In the genomic region with DNA sequence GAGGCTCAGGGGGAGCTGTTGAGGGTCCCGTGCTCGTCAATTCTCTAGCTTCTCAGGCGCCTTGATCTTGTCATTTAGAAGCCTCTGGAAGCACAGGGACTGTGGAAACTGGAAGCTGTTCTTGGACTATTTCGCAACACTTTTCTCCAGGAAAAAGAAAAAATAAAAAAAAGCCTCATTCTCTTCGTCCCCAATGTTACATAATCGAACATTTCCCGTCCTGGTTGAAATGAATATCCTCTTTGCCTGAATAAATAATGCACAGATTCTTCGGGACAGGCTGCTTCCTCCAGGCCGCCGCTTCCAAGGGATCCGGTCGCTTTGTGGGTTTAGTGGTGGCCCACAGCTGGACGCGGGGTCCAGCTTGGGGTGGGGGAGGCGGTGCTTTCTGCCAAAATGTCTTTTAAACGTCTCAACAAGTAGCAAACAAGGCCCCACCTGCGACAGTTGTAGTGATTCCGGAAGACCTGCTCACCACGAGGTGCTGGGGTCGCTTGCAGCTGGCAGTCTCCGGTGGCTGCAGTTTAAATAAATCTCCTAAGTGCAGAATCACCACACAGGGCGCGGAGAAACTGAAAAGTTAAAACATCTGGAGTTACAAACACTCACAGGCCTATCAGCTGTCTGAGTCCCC, we compare ENCODE assay signal across 10 cellular contexts.
DNase-seq lines count a peak whose midpoint lies in the region; ATAC-seq, FAIRE-seq and TF ChIP-seq lines count a peak whose summit lies in the region.
"Had no signal": no experiment of that assay in that cellular context is flagged by ENCODE, and none has a peak within 500 bp of the region (broad histone marks: within the 10 kb centered on the region; RNA-seq: fewer than 3 reads in every experiment).

No MANE protein-coding gene starts in this region.

- CTCF ChIA-PET in H1 (lab: Charles Lee; ENCODE audit: partially characterized antibody): interaction anchor here (1.1 to 2.6 kb wide), 5 partner anchors 9 to 78 kb away, joined by 3 to 6 read pairs (median 3); no protein-coding TSS in a partner anchor

- no peak overlapping the region for H3K14ac ChIP-seq in H1 (ENCODE audit: insufficient read length)

- no peak overlapping the region for H3K4me2 ChIP-seq in H1 (ENCODE audit: insufficient read depth in 1 of 2, low read depth in 2 of 2, low read length in 2 of 2)

- H2BK5ac ChIP-seq in H1 (ENCODE audit: low read depth, low read length): no peak overlapping the region

- no peak overlapping the region for H2BK12ac ChIP-seq in H1 (ENCODE audit: low read depth, low read length)

- H3K9me3 ChIP-seq in H1 (ENCODE audit: insufficient read depth in 2 of 2, low read depth in 1 of 2, low read length in 1 of 2): no peaks in the 10 kb centered on the region
- H3K9me3 ChIP-seq in muscle layer of duodenum (ENCODE audit: control insufficient read depth in 1 of 2, low read length in 2 of 2): no peaks in the 10 kb centered on the region
- peaks cover 1% of the 10 kb centered on the region for H3K9me3 ChIP-seq in aorta (ENCODE audit: control insufficient read depth, low read length)

- H3K9ac ChIP-seq in H1 (replicated peaks in 1 of 4; ENCODE audit: extremely low read depth in 1 of 4, low read depth in 3 of 4, low read length in 3 of 4): no peak overlapping the region

- no peak for TF ChIP-seq RAD21 in H1 (IDR thresholded peaks at IDR 0.05 in 1 of 2, conservative IDR thresholded peaks at IDR 0.05 in 1 of 2; ENCODE audit: low read depth in 2 of 2, low read length in 2 of 2)

- H4K91ac ChIP-seq in H1 (replicated peaks; ENCODE audit: insufficient read length, low read length): no peak overlapping the region

- no peak overlapping the region for H4K8ac ChIP-seq in H1 (ENCODE audit: extremely low read depth, insufficient read depth, low read length)

- no peak for TF ChIP-seq POLR2A in H1 (IDR thresholded peaks at IDR 0.05; ENCODE audit: control extremely low read depth in 1 of 2, low read depth in 2 of 2, low read length in 2 of 2)

- intact Hi-C loops in Right ventricle myocardium inferior (cut with DNase I) (no loop called here), cardiac septum (cut with DNase I) (no loop called here), aorta (cut with DNase I) (no loop called here), posterior vena cava (cut with DNase I) (no loop called here)

- no peak overlapping the region for H4K5ac ChIP-seq in H1 (ENCODE audit: insufficient read length, low read depth, low read length)

- no peaks in the 10 kb centered on the region for H4K20me1 ChIP-seq in H1 (replicated peaks in 1 of 2; ENCODE audit: control insufficient read depth in 1 of 2, insufficient read depth in 2 of 2, low read length in 2 of 2)

- H3K56ac ChIP-seq in H1 (replicated peaks; ENCODE audit: insufficient read length, low read depth, low read length): no peak overlapping the region

- no peak for TF ChIP-seq CTCF in H1 (IDR thresholded peaks at IDR 0.05; ENCODE audit: control extremely low read depth in 1 of 3, insufficient read depth in 1 of 3, low read depth in 1 of 3, low read length in 3 of 3)

- H3K4me1 ChIP-seq in H1 (replicated peaks in 1 of 4; ENCODE audit: control insufficient read depth in 3 of 4, insufficient read depth in 4 of 4, low read length in 3 of 4) (no peaks in the 10 kb centered on the region), muscle layer of duodenum (ENCODE audit: control insufficient read depth in 1 of 2, insufficient read depth in 2 of 2, low read length in 2 of 2) (no peaks in the 10 kb centered on the region), aorta (ENCODE audit: control insufficient read depth in 1 of 2, insufficient read depth in 2 of 2, low read length in 2 of 2) (no peaks in the 10 kb centered on the region)

- no peak overlapping the region for H2AK5ac ChIP-seq in H1 (ENCODE audit: low read depth, low read length)

- H3K27me3 ChIP-seq in H1 (replicated peaks in 1 of 4; ENCODE audit: control insufficient read depth in 3 of 4, extremely low read depth in 1 of 4, insufficient read depth in 3 of 4, low read length in 3 of 4): no peaks in the 10 kb centered on the region
- H3K27me3 ChIP-seq in muscle layer of duodenum (ENCODE audit: low read depth, low read length): no peaks in the 10 kb centered on the region
- no peaks in the 10 kb centered on the region for H3K27me3 ChIP-seq in aorta (ENCODE audit: control insufficient read depth in 1 of 2, insufficient read depth in 2 of 2, low read length in 1 of 2)

- no peak overlapping the region for H3K4me3 ChIP-seq in H1 (ENCODE audit: extremely low read depth in 1 of 4, insufficient read depth in 2 of 4, low read depth in 3 of 4, low read length in 4 of 4)
- H3K4me3 ChIP-seq in muscle layer of duodenum (ENCODE audit: low read depth in 1 of 2, low read length in 2 of 2): peak overlapping the region in 1 of 2 donors; percentile 31
- H3K4me3 ChIP-seq in aorta (ENCODE audit: low read length in 2 of 2): no peak overlapping the region

- TF ChIP-seq EP300 in H1 (IDR thresholded peaks at IDR 0.05; ENCODE audit: borderline replicate concordance in 1 of 2, low read depth in 2 of 2, low read length in 2 of 2): no peak

- H2BK120ac ChIP-seq in H1 (replicated peaks; ENCODE audit: low read depth, low read length): no peak overlapping the region

- POLR2A ChIA-PET in H1 (lab: Charles Lee; ENCODE audit: partially characterized antibody): no interaction called here

- WGBS in H1 (ENCODE audit: extremely low coverage in 1 of 2, insufficient coverage in 1 of 2, insufficient read length in 1 of 2, insufficient replicate concordance in 2 of 2, low coverage in 1 of 2, low lambda C conversion rate in 2 of 2, missing lambda C conversion rate in 1 of 2), 2 experiments: 88% methylated on average over 22 of the region's 23 CpGs; no CpG with 5 or more reads in 1 of the 2 experiments
- 31 to 45% methylated on average over 23 of the region's 23 CpGs for WGBS in aorta, 2 donors

- H3K36me3 ChIP-seq in H1 (ENCODE audit: control insufficient read depth in 2 of 4, insufficient read depth in 4 of 4, low read length in 3 of 4) (no peaks in the 10 kb centered on the region), muscle layer of duodenum (ENCODE audit: control insufficient read depth in 1 of 2, insufficient read depth in 2 of 2, low read length in 2 of 2) (no peaks in the 10 kb centered on the region), aorta (ENCODE audit: control insufficient read depth in 1 of 2, insufficient read depth in 2 of 2, low read length in 1 of 2) (no peaks in the 10 kb centered on the region)

- no peak overlapping the region for H3K27ac ChIP-seq in H1 (ENCODE audit: low read depth, low read length)
- peak overlapping the region; percentile 5 for H3K27ac ChIP-seq in muscle layer of duodenum (ENCODE audit: low read length)
- H3K27ac ChIP-seq in aorta (ENCODE audit: low read depth in 1 of 2, low read length in 2 of 2): no peak overlapping the region

- no peak overlapping the region for H3K4ac ChIP-seq in H1 (replicated peaks; ENCODE audit: insufficient read length, low read depth, low read length)

- H3K23ac ChIP-seq in H1 (ENCODE audit: insufficient read length): no peak overlapping the region

- ATAC-seq in Right ventricle myocardium inferior (peak; percentile 45), aorta (ENCODE audit: low FRiP score) (peak; percentile 51), GM21825 (IDR thresholded peaks at IDR 0.05; ENCODE audit: unreplicated experiment) (no peak)

- no peak overlapping the region for H2AFZ ChIP-seq in H1 (ENCODE audit: low read length)

- no peak for FAIRE-seq in H1 (lab: Jason Lieb, UNC)

- no peak overlapping the region for H3K18ac ChIP-seq in H1 (ENCODE audit: extremely low read depth, low read length)

- no peaks in the 10 kb centered on the region for H3K79me1 ChIP-seq in H1 (ENCODE audit: low read depth, low read length)

- no peak for DNase-seq in Right ventricle myocardium inferior (ENCODE audit: missing footprints)
- no peak for DNase-seq in cardiac septum (ENCODE audit: low spot score)
- DNase-seq in H1 (ENCODE audit: low read depth in 1 of 2, low spot score in 2 of 2): no peak
- DNase-seq in aorta: no peak
- DNase-seq in posterior vena cava (ENCODE audit: low spot score): no peak
- DNase-seq in kidney glomerular epithelial cell (lab: John Stamatoyannopoulos, UW): no peak
- DNase-seq: C1 segment of cervical spinal cord, NCI-H345 had no signal

- no peak overlapping the region for H2BK15ac ChIP-seq in H1 (ENCODE audit: low read length)

- H3K79me2 ChIP-seq in H1 (ENCODE audit: control insufficient read depth in 1 of 2, insufficient read depth in 2 of 2, low read length in 2 of 2): no peaks in the 10 kb centered on the region

- H2BK20ac ChIP-seq in H1 (ENCODE audit: low read length): no peak overlapping the region

- no peaks in the 10 kb centered on the region for H3K23me2 ChIP-seq in H1 (ENCODE audit: low read depth, low read length)

TF ChIP-seq in H1, 55 proteins besides CTCF, POLR2A, EP300 and RAD21:
- TF ChIP-seq CEBPB (IDR thresholded peaks at IDR 0.05; ENCODE audit: low read depth, low read length) (peak; percentile 80), SRF (IDR thresholded peaks at IDR 0.05; ENCODE audit: low read depth, low read length) (no peak), PHF8 (conservative IDR thresholded peaks at IDR 0.05; ENCODE audit: low read depth, low read length) (no peak), SUZ12 (IDR thresholded peaks at IDR 0.05; ENCODE audit: low read length) (no peak), KDM4A (IDR thresholded peaks at IDR 0.05; ENCODE audit: low read depth, low read length, severe bottlenecking) (no peak)
